In the genomic region with DNA sequence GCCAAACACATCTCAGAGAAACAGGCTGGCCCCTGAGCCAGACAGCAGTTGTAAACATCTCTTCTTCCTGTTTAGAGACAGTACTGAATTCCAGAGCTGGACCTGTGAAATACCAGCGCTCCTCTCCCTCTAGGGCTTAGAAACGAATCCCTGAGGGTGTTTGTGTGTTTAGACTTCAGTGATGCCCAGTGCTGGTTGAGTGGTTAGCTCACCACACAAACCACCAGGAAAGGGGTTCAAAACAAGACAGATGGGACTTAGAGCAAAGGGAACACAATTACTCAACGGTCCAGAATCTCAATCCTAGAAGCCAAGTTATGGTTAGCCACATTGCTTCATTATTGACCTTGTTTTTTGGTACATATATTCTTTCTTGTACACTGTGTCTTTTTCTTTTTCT, we compare ENCODE assay signal across 8 cellular contexts.
DNase-seq lines count a peak whose midpoint lies in the region; ATAC-seq and FAIRE-seq lines count a peak whose summit lies in the region.

No MANE protein-coding gene starts in this region.

- no peak overlapping the region for H4K5ac ChIP-seq in mesendoderm (ENCODE audit: low read length)

- no peaks in the 10 kb centered on the region for H3K79me1 ChIP-seq in mesendoderm (ENCODE audit: low read length)

- no peaks in the 10 kb centered on the region for H3K36me3 Mint-ChIP-seq in activated naive CD8-positive, alpha-beta T cell treated with anti-CD3 and anti-CD28 coated beads for 36 hours

- peak overlapping the region; percentile 32 for H2BK5ac ChIP-seq in mesendoderm (ENCODE audit: low read length)

- H3K4me1 Mint-ChIP-seq in activated naive CD8-positive, alpha-beta T cell treated with anti-CD3 and anti-CD28 coated beads for 36 hours = peaks cover 39% of the 10 kb centered on the region

- H3K4me2 ChIP-seq in mesendoderm (ENCODE audit: low read length) = no peak overlapping the region

- H3K9me3 Mint-ChIP-seq in activated naive CD8-positive, alpha-beta T cell treated with anti-CD3 and anti-CD28 coated beads for 36 hours = no peaks in the 10 kb centered on the region

- H3K27ac ChIP-seq in mesendoderm (ENCODE audit: low read depth, low read length) = peak overlapping the region; percentile 89

- no peak overlapping the region for H3K56ac ChIP-seq in mesendoderm (ENCODE audit: low read length)

- H3K4me3 ChIP-seq in mesendoderm (ENCODE audit: low read length) = no peak overlapping the region

- peak overlapping the region; percentile 25 for H3K18ac ChIP-seq in mesendoderm (ENCODE audit: low read length)

- H3K4me3 Mint-ChIP-seq in activated naive CD8-positive, alpha-beta T cell treated with anti-CD3 and anti-CD28 coated beads for 36 hours = no peak overlapping the region

- H3K27ac Mint-ChIP-seq in activated naive CD8-positive, alpha-beta T cell treated with anti-CD3 and anti-CD28 coated beads for 36 hours = peak overlapping the region; percentile 16

- no peaks in the 10 kb centered on the region for H3K27me3 ChIP-seq in mesendoderm (ENCODE audit: insufficient read depth, low read length, poor library complexity)

- H3K9ac ChIP-seq in mesendoderm (ENCODE audit: low read length) = no peak overlapping the region

- H3K4me1 ChIP-seq in mesendoderm (ENCODE audit: control insufficient read depth, low read depth, low read length) = peaks cover 16% of the 10 kb centered on the region

- peak overlapping the region; percentile 11 for H2BK15ac ChIP-seq in mesendoderm (replicated peaks; ENCODE audit: low read depth)

- DNase-seq in GM19239 (ENCODE audit: insufficient read length, low spot score) = no peak
- DNase-seq in activated naive CD8-positive, alpha-beta T cell treated with anti-CD3 and anti-CD28 coated beads for 36 hours = no peak
- peak; percentile 95 for DNase-seq in mesendoderm
- DNase-seq in NCI-H2196 treated with DMSO at 0.1 percent for 48 hours (lab: John Stamatoyannopoulos, UW; ENCODE audit: unreplicated experiment) = no peak
- DNase-seq in NK-92 (lab: John Stamatoyannopoulos, UW; ENCODE audit: unreplicated experiment) = no peak
- no peak for DNase-seq in stimulated activated CD4-positive, alpha-beta T cell treated with anti-CD3 and anti-CD28 coated beads, Interleukin-15, amount 100 ng/mL, for 24 hours
- no peak for DNase-seq in NCI-H187 treated with DMSO at 0.1 percent for 48 hours (lab: John Stamatoyannopoulos, UW)

- no CpG with 5 or more reads among the region's 3 CpGs for WGBS in mesendoderm (ENCODE audit: extremely low coverage, insufficient coverage, low lambda C conversion rate)

- no peaks in the 10 kb centered on the region for H3K36me3 ChIP-seq in mesendoderm (ENCODE audit: control insufficient read depth, insufficient read depth, low read length)

- peaks cover 9% of the 10 kb centered on the region for H3K27me3 Mint-ChIP-seq in activated naive CD8-positive, alpha-beta T cell treated with anti-CD3 and anti-CD28 coated beads for 36 hours

- no peak overlapping the region for H3K4ac ChIP-seq in mesendoderm (ENCODE audit: low read depth, low read length)

- peak; percentile 54 for ATAC-seq in HG03139 (IDR thresholded peaks at IDR 0.05; ENCODE audit: unreplicated experiment)

- H2BK120ac ChIP-seq in mesendoderm (ENCODE audit: low read depth, low read length) = no peak overlapping the region

- no peak overlapping the region for H4K8ac ChIP-seq in mesendoderm (ENCODE audit: low read depth, low read length)

- H3K23ac ChIP-seq in mesendoderm (ENCODE audit: low read length) = no peak overlapping the region

- H3K79me2 ChIP-seq in mesendoderm (ENCODE audit: control insufficient read depth, insufficient read depth, low read length) = no peaks in the 10 kb centered on the region

- H2AK5ac ChIP-seq in mesendoderm (ENCODE audit: low read length) = no peak overlapping the region

- FAIRE-seq in GM19239 (lab: Jason Lieb, UNC) = peak; percentile 21
